ENCODE assay signal across 8 cellular contexts in genomic region chr15:41544650-41545015, GRCh38. TPM values are rescaled to one million over a fixed set of nuclear protein-coding genes. Genes with fewer than 3 reads are reported as not detected.
DNase-seq lines count a peak whose midpoint lies in the region; ATAC-seq and TF ChIP-seq lines count a peak whose summit lies in the region.

No MANE protein-coding gene starts in this region.

- H3K27me3 Mint-ChIP-seq in activated CD8-positive, alpha-beta T cell treated with anti-CD3 and anti-CD28 coated beads for 36 hours: peaks cover 2% of the 10 kb centered on the region

- H3K27ac ChIP-seq in left ventricle myocardium inferior (replicated peaks) (peak overlapping the region; percentile 86), spleen (peak overlapping the region in 6 of 8 donors; percentile 76 to 84 (median 79))

- 51 to 72% (median 63%) methylated on average over 15 of the region's 15 CpGs for WGBS in spleen, 5 donors

- H3K27me3 ChIP-seq in left ventricle myocardium inferior (ENCODE audit: low read depth) (no peaks in the 10 kb centered on the region), spleen (replicated peaks in 1 of 7) (no peaks in the 10 kb centered on the region)

- H3K36me3 ChIP-seq in left ventricle myocardium inferior: no peaks in the 10 kb centered on the region
- no peaks in the 10 kb centered on the region for H3K36me3 ChIP-seq in spleen

- no peak for TF ChIP-seq POLR2A in spleen (IDR thresholded peaks at IDR 0.05)

- H3K4me1 ChIP-seq in left ventricle myocardium inferior: peaks cover 21% of the 10 kb centered on the region
- H3K4me1 ChIP-seq in spleen: peaks cover 6 to 28% (median 13%) of the 10 kb centered on the region in 6 donors

- POLR2A ChIA-PET in activated CD8-positive, alpha-beta T cell treated with anti-CD3 and anti-CD28 coated beads for 36 hours (lab: Charles Lee): interaction anchor here (1.0 to 2.5 kb wide), 7 partner anchors 12 to 79 kb away, joined by 3 to 11 read pairs (median 6); partner anchors contain the start of gene TYRO3

- peaks cover 15% of the 10 kb centered on the region for H3K4me1 Mint-ChIP-seq in activated CD8-positive, alpha-beta T cell treated with anti-CD3 and anti-CD28 coated beads for 36 hours (ENCODE audit: low read depth)

- CTCF ChIA-PET in activated CD8-positive, alpha-beta T cell treated with anti-CD3 and anti-CD28 coated beads for 36 hours (lab: Charles Lee): interaction anchor here (1.1 to 4.1 kb wide), 4 partner anchors 12 to 79 kb away, joined by 3 to 20 read pairs (median 9); no protein-coding TSS in a partner anchor

- peak overlapping the region; percentile 93 for H3K27ac Mint-ChIP-seq in activated CD8-positive, alpha-beta T cell treated with anti-CD3 and anti-CD28 coated beads for 36 hours

- peak overlapping the region; percentile 97 for H3K4me3 Mint-ChIP-seq in activated CD8-positive, alpha-beta T cell treated with anti-CD3 and anti-CD28 coated beads for 36 hours

- no peak for ATAC-seq in activated CD8-positive, alpha-beta T cell treated with anti-CD3 and anti-CD28 coated beads for 36 hours
- ATAC-seq in GM19395 (IDR thresholded peaks at IDR 0.05; ENCODE audit: unreplicated experiment) (no peak), GM21528 (IDR thresholded peaks at IDR 0.05; ENCODE audit: low FRiP score, unreplicated experiment) (no peak)

- DNase-seq in H4 (ENCODE audit: low spot score) (peak; percentile 48), left ventricle myocardium inferior (peak; percentile 33), spleen (peak; percentile 78), NCI-H1092 (lab: John Stamatoyannopoulos, UW) (no peak), SIG-M5 treated with dmso at 0.1 percent for 504 hours (lab: John Stamatoyannopoulos, UW; ENCODE audit: unreplicated experiment) (no peak)
- DNase-seq in activated CD8-positive, alpha-beta T cell treated with anti-CD3 and anti-CD28 coated beads for 36 hours: peak; percentile 45

- no peaks in the 10 kb centered on the region for H3K9me3 ChIP-seq in left ventricle myocardium inferior (replicated peaks)
- no peaks in the 10 kb centered on the region for H3K9me3 ChIP-seq in spleen

- H3K9me3 Mint-ChIP-seq in activated CD8-positive, alpha-beta T cell treated with anti-CD3 and anti-CD28 coated beads for 36 hours: no peaks in the 10 kb centered on the region

- intact Hi-C loops in activated CD8-positive, alpha-beta T cell treated with anti-CD3 and anti-CD28 coated beads for 36 hours (cut with micrococcal nuclease): no loop called here
- intact Hi-C loops in left ventricle myocardium inferior (cut with micrococcal nuclease) (no loop called here), spleen (cut with DNase I; ENCODE audit: low total_unique reads) (no loop called here)

- H3K36me3 Mint-ChIP-seq in activated CD8-positive, alpha-beta T cell treated with anti-CD3 and anti-CD28 coated beads for 36 hours (ENCODE audit: low read depth): no peaks in the 10 kb centered on the region

- TF ChIP-seq CTCF in activated CD8-positive, alpha-beta T cell treated with anti-CD3 and anti-CD28 coated beads for 36 hours (IDR thresholded peaks at IDR 0.05): no peak
- TF ChIP-seq CTCF in left ventricle myocardium inferior (IDR thresholded peaks at IDR 0.05; ENCODE audit: borderline replicate concordance) (no peak), spleen (IDR thresholded peaks at IDR 0.05 in 8 of 11, conservative IDR thresholded peaks at IDR 0.05 in 3 of 11) (no peak)

- H3K4me3 ChIP-seq in left ventricle myocardium inferior: peak overlapping the region; percentile 86
- peak overlapping the region; percentile 46 to 93 (median 86) for H3K4me3 ChIP-seq in spleen

RNA-seq across cellular contexts. Expression of gene RPAP1, which starts 0.6 kb away (rescaled TPM):
- 14.4 TPM in 2 replicates for total RNA-seq in H4 (2014; rRNA removed; shearing (Covaris generic))
- total RNA-seq in activated CD8-positive, alpha-beta T cell treated with anti-CD3 and anti-CD28 coated beads for 36 hours: 10 to 100 TPM; 54.7 to 54.8 TPM
- total RNA-seq in left ventricle myocardium inferior (25.6 TPM), spleen (10 to 100 TPM; 15.8 to 35.9 (median 27.7) TPM)
- 10 to 100 TPM in 2 of 3 donors, 1 to 10 TPM in 1; 7.9 to 11.8 (median 10.2) TPM for polyA plus RNA-seq in spleen

RNA-seq across cellular contexts. Expression of gene TYRO3, which starts 14.4 kb away (rescaled TPM):
- 8.4 and 18.8 TPM in 2 replicates for total RNA-seq in H4 (2014; rRNA removed; shearing (Covaris generic))
- 1 to 10 TPM in 1 of 2 experiments, under 1 TPM in 1; 0.67 to 1.3 TPM for total RNA-seq in activated CD8-positive, alpha-beta T cell treated with anti-CD3 and anti-CD28 coated beads for 36 hours
- total RNA-seq in left ventricle myocardium inferior (3.3 TPM), spleen (10 to 100 TPM; 10.9 to 36.2 (median 21.4) TPM)
- polyA plus RNA-seq in spleen: 1 to 10 TPM; 2.6 to 5.7 (median 4.3) TPM

RNA-seq across cellular contexts. Expression of gene LTK, which starts 31.0 kb away (rescaled TPM):
- 0.21 and 0.37 TPM in 2 replicates for total RNA-seq in H4 (2014; rRNA removed; shearing (Covaris generic))
- under 1 TPM; 0.81 to 0.83 TPM for total RNA-seq in activated CD8-positive, alpha-beta T cell treated with anti-CD3 and anti-CD28 coated beads for 36 hours
- total RNA-seq in left ventricle myocardium inferior (1.2 TPM), spleen (1 to 10 TPM; 2.0 to 7.0 (median 4.5) TPM)
- 1 to 10 TPM in 2 of 3 donors, under 1 TPM in 1; 0.93 to 5.3 (median 4.5) TPM for polyA plus RNA-seq in spleen

RNA-seq across cellular contexts. Expression of gene ITPKA, which starts 51.0 kb away (rescaled TPM):
- total RNA-seq in H4 (2014; rRNA removed; shearing (Covaris generic)): 1.1 and 4.1 TPM in 2 replicates
- 1 to 10 TPM; 4.7 to 6.1 TPM for total RNA-seq in activated CD8-positive, alpha-beta T cell treated with anti-CD3 and anti-CD28 coated beads for 36 hours
- total RNA-seq in left ventricle myocardium inferior: 1.9 TPM
- under 1 TPM in 3 of 7 donors, not detected in 4; 0.17 to 0.51 (median 0.37) TPM for total RNA-seq in spleen
- under 1 TPM; 0.09 to 0.19 (median 0.18) TPM for polyA plus RNA-seq in spleen

Comparison
In these comparisons a context has a peak if more than half of its experiments do, and no peak if none do; other contexts are left out.
1. DNase-seq: peak in H4 (single experiment), activated CD8-positive, alpha-beta T cell treated with anti-CD3 and anti-CD28 coated beads for 36 hours (single experiment), left ventricle myocardium inferior (single experiment) and spleen (single experiment); none in NCI-H1092 (single experiment) and SIG-M5 treated with dmso at 0.1 percent for 504 hours (single experiment).